Comparison of ENCODE assay signal across 34 cellular contexts in the genomic region with DNA sequence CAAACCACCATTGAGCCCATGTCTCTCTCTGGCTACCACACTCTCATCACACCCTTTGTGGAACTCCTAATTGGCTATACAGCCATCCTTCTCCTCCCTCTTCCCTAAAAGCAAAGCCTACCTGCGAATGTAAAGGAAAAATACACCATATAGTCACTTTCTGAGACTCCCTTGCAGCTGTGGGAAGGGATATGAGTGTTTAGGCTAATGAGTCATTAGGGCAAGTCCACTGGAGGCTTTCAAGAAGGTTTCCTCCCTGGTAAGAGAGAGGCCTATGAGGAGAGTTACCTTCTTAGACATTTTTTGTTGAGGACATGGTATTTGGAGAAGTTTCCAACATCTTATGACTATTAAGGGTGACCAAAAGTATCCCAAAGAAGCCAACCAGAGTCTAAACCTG. TPM values are rescaled to one million over a fixed set of nuclear protein-coding genes. Genes with fewer than 3 reads are reported as not detected.
A peak's percentile ranks its signal among the peaks of the same experiment; 100 is the strongest.
DNase-seq lines count a peak whose midpoint lies in the region; ATAC-seq, FAIRE-seq and TF ChIP-seq lines count a peak whose summit lies in the region.
"Had no signal": no experiment of that assay in that cellular context is flagged by ENCODE, and none has a peak within 500 bp of the region (broad histone marks: within the 10 kb centered on the region; RNA-seq: fewer than 3 reads in every experiment).

No MANE protein-coding gene starts in this region.

- H3K4me3 ChIP-seq in PC-3 (ENCODE audit: low read length) (no peak overlapping the region), fibroblast of mammary gland (ENCODE audit: control insufficient read depth, low read depth, low read length) (no peak overlapping the region)
- H3K4me3 ChIP-seq: dorsolateral prefrontal cortex, pancreas, PC-9, smooth muscle cell, stomach, uterus had no signal

- no TSS peak for BruUV-seq in PC-3 (replicated peaks; lab: Mats Ljungman, UMichigan)

- POLR2A ChIA-PET in PC-3 (lab: Charles Lee; ENCODE audit: unreplicated experiment) = no interaction called here

- no peak overlapping the region for H3K27ac Mint-ChIP-seq in activated naive CD8-positive, alpha-beta T cell treated with anti-CD3 and anti-CD28 coated beads, Interleukin-2, amount 50 U/mL, for 24 hours
- H3K27ac Mint-ChIP-seq in activated naive CD8-positive, alpha-beta T cell treated with anti-CD3 and anti-CD28 coated beads for 36 hours = no peak overlapping the region
- H3K27ac Mint-ChIP-seq: B cell; brain; CD8-positive, alpha-beta T cell; immature natural killer cell; T-helper 2 cell treated with Interferon-gamma antibody and Interleukin-4, amounts not matched to agents 5 μg/mL and 100 μg/mL, for 36 hours had no signal

- H3K4me1 Mint-ChIP-seq in activated naive CD8-positive, alpha-beta T cell treated with anti-CD3 and anti-CD28 coated beads, Interleukin-2, amount 50 U/mL, for 24 hours = peaks cover 16% of the 10 kb centered on the region
- H3K4me1 Mint-ChIP-seq in activated naive CD8-positive, alpha-beta T cell treated with anti-CD3 and anti-CD28 coated beads for 36 hours = peaks cover 24% of the 10 kb centered on the region

- peak; percentile 20 for ATAC-seq in activated naive CD8-positive, alpha-beta T cell treated with anti-CD3 and anti-CD28 coated beads, Interleukin-2, amount 50 U/mL, for 24 hours
- ATAC-seq in PC-3 = no peak
- ATAC-seq in GM19397 (IDR thresholded peaks at IDR 0.05; ENCODE audit: unreplicated experiment) = no peak
- ATAC-seq: CD8-positive, alpha-beta T cell; HepG2; pancreas had no signal

- intact Hi-C loops in PC-3 (cut with micrococcal nuclease) = loop anchor here (5.0 kb wide), 1 partner anchor 291 kb away; no protein-coding TSS in a partner anchor

- no peaks in the 10 kb centered on the region for H4K20me1 ChIP-seq in PC-3 (ENCODE audit: low read length)

- H3K4me2 ChIP-seq in PC-3 (ENCODE audit: low read length) = no peak overlapping the region
- H3K4me2 ChIP-seq: PC-9, smooth muscle cell had no signal

- H2AFZ ChIP-seq in PC-3 (ENCODE audit: low read length) = no peak overlapping the region
- H2AFZ ChIP-seq: PC-9 had no signal

- FAIRE-seq in HTR-8/SVneo (lab: Jason Lieb, UNC) = no peak
- FAIRE-seq: GM18507, GM19239, H54, HepG2, pancreas had no signal

- no peak overlapping the region for H3K4me3 Mint-ChIP-seq in activated naive CD8-positive, alpha-beta T cell treated with anti-CD3 and anti-CD28 coated beads, Interleukin-2, amount 50 U/mL, for 24 hours
- no peak overlapping the region for H3K4me3 Mint-ChIP-seq in activated naive CD8-positive, alpha-beta T cell treated with anti-CD3 and anti-CD28 coated beads for 36 hours
- H3K4me3 Mint-ChIP-seq: B cell; brain; CD8-positive, alpha-beta T cell; immature natural killer cell; neural crest cell; T-helper 2 cell treated with Interferon-gamma antibody and Interleukin-4, amounts not matched to agents 5 μg/mL and 100 μg/mL, for 36 hours had no signal

- TF ChIP-seq CTCF in PC-3 (conservative IDR thresholded peaks at IDR 0.05; ENCODE audit: low read depth, low read length) (no peak), fibroblast of mammary gland (conservative IDR thresholded peaks at IDR 0.05; ENCODE audit: control insufficient read depth, insufficient read depth, low read depth, low read length) (no peak), GM20000 (IDR thresholded peaks at IDR 0.05; ENCODE audit: extremely low read depth, missing control alignments) (no peak)

- H3K9me3 Mint-ChIP-seq in activated naive CD8-positive, alpha-beta T cell treated with anti-CD3 and anti-CD28 coated beads, Interleukin-2, amount 50 U/mL, for 24 hours = no peaks in the 10 kb centered on the region
- no peaks in the 10 kb centered on the region for H3K9me3 Mint-ChIP-seq in activated naive CD8-positive, alpha-beta T cell treated with anti-CD3 and anti-CD28 coated beads for 36 hours
- H3K9me3 Mint-ChIP-seq: brain; CD8-positive, alpha-beta T cell; neural crest cell; T-helper 2 cell treated with Interferon-gamma antibody and Interleukin-4, amounts not matched to agents 5 μg/mL and 100 μg/mL, for 36 hours had no signal

- no peaks in the 10 kb centered on the region for H3K36me3 ChIP-seq in PC-3 (ENCODE audit: low read depth, low read length)
- H3K36me3 ChIP-seq: pancreas, stomach, uterus had no signal

- H3K9ac ChIP-seq in PC-3 (ENCODE audit: low read length) = no peak overlapping the region

- no peak overlapping the region for H3K27ac ChIP-seq in PC-3 (ENCODE audit: low read length)
- H3K27ac ChIP-seq: dorsolateral prefrontal cortex, pancreas, PC-9, stomach, uterus had no signal

- DNase-seq in activated naive CD8-positive, alpha-beta T cell treated with anti-CD3 and anti-CD28 coated beads, Interleukin-2, amount 50 U/mL, for 24 hours = no peak
- no peak for DNase-seq in activated naive CD8-positive, alpha-beta T cell treated with anti-CD3 and anti-CD28 coated beads for 36 hours
- DNase-seq in PC-3 = peak; percentile 32
- peak; percentile 39 for DNase-seq in fibroblast of mammary gland (ENCODE audit: low read depth)
- no peak for DNase-seq in GM20000 (ENCODE audit: low spot score)
- DNase-seq in HTR-8/SVneo (ENCODE audit: insufficient read length, low spot score) = no peak
- no peak for DNase-seq in OCI-M2 (lab: John Stamatoyannopoulos, UW; ENCODE audit: unreplicated experiment)
- DNase-seq: activated naive CD4-positive, alpha-beta T cell; activated T-cell treated with anti-CD3 and anti-CD28 coated beads, Interleukin-2, amount 50 U/mL, for 1 hour; amniotic stem cell; CD8-positive, alpha-beta T cell; dorsolateral prefrontal cortex; hypothalamus; immature natural killer cell; Karpas-422; NCI-H1417 treated with DMSO at 0.1 percent for 48 hours; NCI-H2029 treated with DMSO at 0.1 percent for 48 hours; NCI-H526; NK-92 treated with Interleukin-12 subunit alpha and Interleukin-12 subunit beta, amount 100 ng/mL, for 24 hours; pancreas; PC-9; SHP77 treated with DMSO at 0.1 percent for 48 hours; stomach; uterus had no signal

- peaks cover 4% of the 10 kb centered on the region for H3K36me3 Mint-ChIP-seq in activated naive CD8-positive, alpha-beta T cell treated with anti-CD3 and anti-CD28 coated beads, Interleukin-2, amount 50 U/mL, for 24 hours (ENCODE audit: low read depth)
- H3K36me3 Mint-ChIP-seq in activated naive CD8-positive, alpha-beta T cell treated with anti-CD3 and anti-CD28 coated beads for 36 hours = peaks cover 9% of the 10 kb centered on the region
- H3K36me3 Mint-ChIP-seq: brain, immature natural killer cell had no signal

- peaks cover 14% of the 10 kb centered on the region for H3K79me2 ChIP-seq in PC-3 (ENCODE audit: low read length)

- H3K4me1 ChIP-seq in PC-3 (ENCODE audit: insufficient read depth, low read length) = peaks cover 4% of the 10 kb centered on the region; the same call in 1 of the 2 replicates
- H3K4me1 ChIP-seq: uterus had no signal

- no peaks in the 10 kb centered on the region for H3K27me3 ChIP-seq in PC-3 (ENCODE audit: low read length)
- H3K27me3 ChIP-seq: dorsolateral prefrontal cortex, pancreas, stomach, uterus had no signal

- no peaks in the 10 kb centered on the region for H3K9me2 ChIP-seq in PC-3 (replicated peaks; ENCODE audit: low read length)

- CTCF ChIA-PET in PC-3 (lab: Charles Lee) = no interaction called here

- no peaks in the 10 kb centered on the region for H3F3A ChIP-seq in PC-3 (ENCODE audit: low read length, unreplicated experiment)

- no peaks in the 10 kb centered on the region for H3K9me3 ChIP-seq in PC-3 (ENCODE audit: low read length)
- H3K9me3 ChIP-seq: pancreas, stomach, uterus had no signal

- H3K27me3 Mint-ChIP-seq in activated naive CD8-positive, alpha-beta T cell treated with anti-CD3 and anti-CD28 coated beads, Interleukin-2, amount 50 U/mL, for 24 hours = peaks cover 6% of the 10 kb centered on the region
- H3K27me3 Mint-ChIP-seq in activated naive CD8-positive, alpha-beta T cell treated with anti-CD3 and anti-CD28 coated beads for 36 hours = peaks cover 3% of the 10 kb centered on the region
- H3K27me3 Mint-ChIP-seq: B cell had no signal

RNA-seq across cellular contexts. Expression of a gene that starts 4.1 kb away (rescaled TPM):
- 10 to 100 TPM; 86.3 to 94.9 TPM for total RNA-seq in activated naive CD8-positive, alpha-beta T cell treated with anti-CD3 and anti-CD28 coated beads for 36 hours
- total RNA-seq in PC-3 (2014; rRNA removed) = 16.6 and 18.8 TPM in 2 replicates

Comparison
In these comparisons a context has a peak if more than half of its experiments do, and no peak if none do; other contexts are left out.
1. DNase-seq: peak in PC-3 (single experiment) and fibroblast of mammary gland (single experiment); none in activated naive CD8-positive, alpha-beta T cell treated with anti-CD3 and anti-CD28 coated beads, Interleukin-2, amount 50 U/mL, for 24 hours (single experiment), activated naive CD8-positive, alpha-beta T cell treated with anti-CD3 and anti-CD28 coated beads for 36 hours (single experiment), GM20000 (single experiment), HTR-8/SVneo (single experiment) and OCI-M2 (single experiment).